In the genomic region with DNA sequence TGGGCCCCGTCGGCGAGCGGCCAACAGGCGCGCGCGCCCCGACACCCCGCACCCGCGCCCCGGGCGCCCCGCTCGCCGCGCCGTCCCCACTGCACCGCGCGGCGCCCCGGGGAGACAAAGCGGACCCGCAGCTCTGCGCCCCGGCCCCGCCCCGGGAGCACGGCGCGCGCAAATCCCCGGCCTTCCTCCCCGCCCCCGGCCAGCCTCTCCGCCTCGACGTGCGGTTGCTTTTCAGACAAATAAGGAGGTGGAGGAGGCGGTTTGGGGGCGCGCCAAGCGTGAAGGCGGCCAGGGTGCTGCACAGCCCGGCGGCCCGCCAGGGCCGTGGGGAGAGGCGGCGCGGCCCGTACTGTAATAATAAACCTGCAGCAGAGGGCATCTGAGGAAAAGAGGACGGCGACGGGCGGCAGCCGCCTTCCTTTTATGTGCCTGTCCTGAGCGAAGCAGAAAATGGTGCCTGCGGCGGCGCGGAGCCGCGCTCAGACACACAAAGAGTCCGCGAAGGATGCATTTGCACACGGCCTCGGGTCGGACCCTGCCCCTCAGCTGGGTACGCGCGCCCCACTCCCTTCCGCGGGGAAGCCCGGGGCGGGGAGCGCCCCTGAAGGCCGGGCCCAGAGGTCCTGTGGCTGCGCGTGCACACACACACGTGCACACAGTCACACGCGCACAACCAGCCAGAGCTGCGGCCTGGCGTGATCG, we compare ENCODE assay signal across 8 cellular contexts. TPM values are rescaled to one million over a fixed set of nuclear protein-coding genes. Genes with fewer than 3 reads are reported as not detected.
DNase-seq lines count a peak whose midpoint lies in the region; ATAC-seq, FAIRE-seq and TF ChIP-seq lines count a peak whose summit lies in the region.

No MANE protein-coding gene starts in this region.

- peaks cover 18% of the 10 kb centered on the region; the same call in 1 of the 2 replicates for H3K79me2 ChIP-seq in OCI-LY7 (ENCODE audit: insufficient read depth, low read depth, low read length)

- no peaks in the 10 kb centered on the region for H3K9me2 ChIP-seq in OCI-LY7 (ENCODE audit: insufficient read depth, low read length)

- intact Hi-C loops in OCI-LY7 (cut with micrococcal nuclease; ENCODE audit: unreplicated experiment) = loop anchor here (1.0 to 10.0 kb wide), 4 partner anchors 19 to 403 kb away; a partner anchor contains a TSS

- POLR2A ChIA-PET in OCI-LY7 (lab: Charles Lee) = interaction anchor here (0.6 to 2.3 kb wide), 15 partner anchors 14 to 1219 kb away, joined by 3 to 13 read pairs (median 5); a partner anchor contains a TSS

- H2AFZ ChIP-seq in OCI-LY7 (ENCODE audit: low read length) = peak overlapping the region; percentile 43

- H3K9ac ChIP-seq in mucosa of stomach (ENCODE audit: low read length) = peak overlapping the region; percentile 85

- H4K20me1 ChIP-seq in OCI-LY7 (ENCODE audit: insufficient read depth, low read length) = no peaks in the 10 kb centered on the region

- H3K4me2 ChIP-seq in OCI-LY7 (ENCODE audit: low read length) = peak overlapping the region; percentile 88

- H3K27me3 ChIP-seq in mucosa of stomach (ENCODE audit: control insufficient read depth, insufficient read depth, low read length) = no peaks in the 10 kb centered on the region

- BruUV-seq in OCI-LY7 (replicated peaks; lab: Mats Ljungman, UMichigan) = no TSS peak

- H3K9me3 ChIP-seq in OCI-LY7 (ENCODE audit: low read length) (0 out of 2 replicates have a peak, but pooled peaks cover 5% of the 10 kb centered on the region), mucosa of stomach (ENCODE audit: control insufficient read depth, low read length) (no peaks in the 10 kb centered on the region)

- peak; percentile 72 for ATAC-seq in GM21390 (IDR thresholded peaks at IDR 0.05; ENCODE audit: unreplicated experiment)

- TF ChIP-seq CTCF in D721Med (IDR thresholded peaks at IDR 0.05; ENCODE audit: insufficient read depth, missing control alignments) (no peak), OCI-LY7 (conservative IDR thresholded peaks at IDR 0.05; ENCODE audit: low read length) (no peak)

- peak; percentile 48 for DNase-seq in D721Med (ENCODE audit: insufficient read length, low spot score)
- peak; percentile 67 for DNase-seq in HTR-8/SVneo (ENCODE audit: insufficient read length, low spot score)
- DNase-seq in OCI-LY7 (ENCODE audit: low spot score) = peak; percentile 88
- peak; percentile 82 for DNase-seq in activated T-cell treated with anti-CD3 and anti-CD28 coated beads, Interleukin-2, amount 50 U/mL, for 1 hour
- DNase-seq in erythroblast (lab: John Stamatoyannopoulos, UW) = peak; percentile 92 to 93
- DNase-seq in stimulated activated CD8-positive, alpha-beta memory T cell treated with anti-CD3 and anti-CD28 coated beads, Interleukin-4, amount 100 ng/mL, for 48 hours = peak; percentile 85

- H3K27ac ChIP-seq in OCI-LY7 (ENCODE audit: low read depth, low read length, poor library complexity, severe bottlenecking) = peak overlapping the region; percentile 88

- CTCF ChIA-PET in OCI-LY7 (lab: Charles Lee; ENCODE audit: unreplicated experiment) = interaction anchor here (0.6 to 0.8 kb wide), 2 partner anchors 227 to 533 kb away, joined by 3 read pairs; no protein-coding TSS in a partner anchor

- peak overlapping the region; percentile 79 for H3K4me3 ChIP-seq in OCI-LY7 (ENCODE audit: low read depth, low read length, poor library complexity, severe bottlenecking)
- peak overlapping the region; percentile 24 for H3K4me3 ChIP-seq in mucosa of stomach (ENCODE audit: low read length)

- FAIRE-seq in D721Med (lab: Jason Lieb, UNC) = no peak
- peak; percentile 95 for FAIRE-seq in HTR-8/SVneo (lab: Jason Lieb, UNC)

- peak; percentile 70 for TF ChIP-seq POLR2A in erythroblast (IDR thresholded peaks at IDR 0.05; ENCODE audit: low read length)

- H3K36me3 ChIP-seq in OCI-LY7 (ENCODE audit: insufficient read depth, low read length) (peaks cover 9% of the 10 kb centered on the region), mucosa of stomach (ENCODE audit: control insufficient read depth, insufficient read depth, low read length) (no peaks in the 10 kb centered on the region)

- H3K4me1 ChIP-seq in OCI-LY7 (ENCODE audit: insufficient read depth, low read length, poor library complexity, severe bottlenecking) = peaks cover 36% of the 10 kb centered on the region
- peaks cover 8% of the 10 kb centered on the region for H3K4me1 ChIP-seq in mucosa of stomach (ENCODE audit: control insufficient read depth, insufficient read depth, low read length)

RNA-seq across cellular contexts. Expression of a gene that starts 0.7 kb away (rescaled TPM):
- 85.2 and 100 TPM in 2 replicates for total RNA-seq in OCI-LY7 (2014; rRNA removed; shearing (Covaris generic))
- 40.0 and 56.1 TPM in 2 replicates for total RNA-seq in OCI-LY7 (2022)

Comparison
In these comparisons a context has a peak if more than half of its experiments do, and no peak if none do; other contexts are left out.
1. Peak in every context shown above with its lines: DNase-seq, ATAC-seq, H3K4me3 ChIP-seq and H3K27ac ChIP-seq.